In the genomic region with DNA sequence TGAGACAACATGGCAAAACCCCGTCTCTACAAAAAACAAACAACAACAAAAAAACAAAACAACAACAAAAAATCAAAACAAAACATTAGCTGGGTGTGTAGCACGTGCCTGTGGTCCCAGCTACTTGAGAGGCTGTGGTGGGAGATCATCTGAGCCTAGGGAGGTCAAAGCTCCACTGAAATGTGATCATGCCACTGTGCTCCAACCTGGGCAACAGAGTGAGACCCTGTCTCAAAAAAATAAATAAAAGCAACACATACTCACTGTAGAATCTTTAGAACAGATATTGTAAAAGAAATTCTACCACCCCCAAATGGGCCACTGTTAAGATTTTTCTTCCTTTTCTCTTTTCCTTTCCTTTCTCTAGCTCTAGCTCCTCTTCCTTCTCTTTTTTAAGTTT, we compare ENCODE assay signal across 19 cellular contexts. TPM values are rescaled to one million over a fixed set of nuclear protein-coding genes. Genes with fewer than 3 reads are reported as not detected.
A peak's percentile ranks its signal among the peaks of the same experiment; 100 is the strongest.
DNase-seq lines count a peak whose midpoint lies in the region; ATAC-seq and TF ChIP-seq lines count a peak whose summit lies in the region.
"Had no signal": no experiment of that assay in that cellular context is flagged by ENCODE, and none has a peak within 500 bp of the region (broad histone marks: within the 10 kb centered on the region; RNA-seq: fewer than 3 reads in every experiment).

No MANE protein-coding gene starts in this region.

- intact Hi-C loops in CD8-positive, alpha-beta T cell (cut with DNase I, micrococcal nuclease) = loop anchor here in 1 of 2 experiments (5.0 kb wide), 1 partner anchor 35 kb away; no protein-coding TSS in a partner anchor

- peaks cover 18 to 72% of the 10 kb centered on the region in 2 donors for H3K36me3 Mint-ChIP-seq in activated T-cell treated with anti-CD3 and anti-CD28 coated beads, Interleukin-2, amount 50 U/mL, for 72 hours (ENCODE audit: insufficient read depth in 2 of 2)
- peaks cover 67% of the 10 kb centered on the region for H3K36me3 Mint-ChIP-seq in activated T-cell treated with anti-CD3 and anti-CD28 coated beads, Interleukin-2, amount 50 U/mL, for 4 hours (ENCODE audit: insufficient read depth)
- H3K36me3 Mint-ChIP-seq in CD8-positive, alpha-beta T cell = peaks cover 91% of the 10 kb centered on the region
- H3K36me3 Mint-ChIP-seq in activated naive CD8-positive, alpha-beta T cell treated with anti-CD3 and anti-CD28 coated beads for 36 hours = peaks cover 93% of the 10 kb centered on the region
- peaks cover 14% of the 10 kb centered on the region for H3K36me3 Mint-ChIP-seq in nephron progenitor cell (ENCODE audit: low read depth)

- H3K9me3 Mint-ChIP-seq in activated T-cell treated with anti-CD3 and anti-CD28 coated beads, Interleukin-2, amount 50 U/mL, for 72 hours = peaks cover 0 to 2% of the 10 kb centered on the region in 2 donors
- H3K9me3 Mint-ChIP-seq in activated T-cell treated with anti-CD3 and anti-CD28 coated beads, Interleukin-2, amount 50 U/mL, for 4 hours = peaks cover 6% of the 10 kb centered on the region
- peaks cover 9% of the 10 kb centered on the region for H3K9me3 Mint-ChIP-seq in CD8-positive, alpha-beta T cell
- peaks cover 31% of the 10 kb centered on the region for H3K9me3 Mint-ChIP-seq in activated naive CD8-positive, alpha-beta T cell treated with anti-CD3 and anti-CD28 coated beads for 36 hours
- H3K9me3 Mint-ChIP-seq in nephron progenitor cell = peaks cover 52% of the 10 kb centered on the region

- no peak for TF ChIP-seq CTCF in CD8-positive, alpha-beta T cell (IDR thresholded peaks at IDR 0.05)
- no peak for TF ChIP-seq CTCF in nephron progenitor cell (IDR thresholded peaks at IDR 0.05)

- DNase-seq in activated T-cell treated with anti-CD3 and anti-CD28 coated beads, Interleukin-2, amount 50 U/mL, for 72 hours = no peak
- DNase-seq in activated T-cell treated with anti-CD3 and anti-CD28 coated beads, Interleukin-2, amount 50 U/mL, for 4 hours = no peak
- DNase-seq in CD8-positive, alpha-beta T cell = no peak
- no peak for DNase-seq in activated naive CD8-positive, alpha-beta T cell treated with anti-CD3 and anti-CD28 coated beads for 36 hours
- DNase-seq in nephron progenitor cell (no peak), GM03348 (ENCODE audit: low spot score) (no peak), SIG-M5 treated with dmso at 0.1 percent for 504 hours (lab: John Stamatoyannopoulos, UW; ENCODE audit: unreplicated experiment) (no peak), iPS-NIHi7 (ENCODE audit: extremely low spot score) (no peak)
- DNase-seq: DMS 273 treated with DMSO at 0.1 percent for 48 hours, EL, H7, IMR-90, NCI-H1417, NCI-H1930, NCI-H2171, NCI-H510A, Peyer's patch, SHP77 had no signal

- peaks cover 24% of the 10 kb centered on the region for H3K36me3 ChIP-seq in CD8-positive, alpha-beta T cell (ENCODE audit: insufficient read depth, low read length)

- no peak overlapping the region for H3K4me3 Mint-ChIP-seq in activated T-cell treated with anti-CD3 and anti-CD28 coated beads, Interleukin-2, amount 50 U/mL, for 72 hours
- no peak overlapping the region for H3K4me3 Mint-ChIP-seq in activated T-cell treated with anti-CD3 and anti-CD28 coated beads, Interleukin-2, amount 50 U/mL, for 4 hours
- H3K4me3 Mint-ChIP-seq in CD8-positive, alpha-beta T cell = no peak overlapping the region
- no peak overlapping the region for H3K4me3 Mint-ChIP-seq in activated naive CD8-positive, alpha-beta T cell treated with anti-CD3 and anti-CD28 coated beads for 36 hours
- peak overlapping the region; percentile 4 for H3K4me3 Mint-ChIP-seq in nephron progenitor cell

- H3K4me1 ChIP-seq in CD8-positive, alpha-beta T cell (ENCODE audit: insufficient read depth, low read length) = peaks cover 65% of the 10 kb centered on the region
- H3K4me1 ChIP-seq: A549, Peyer's patch had no signal

- H3K9me3 ChIP-seq in CD8-positive, alpha-beta T cell (ENCODE audit: low read length) = no peaks in the 10 kb centered on the region
- H3K9me3 ChIP-seq: Peyer's patch had no signal

- CTCF ChIA-PET in CD8-positive, alpha-beta T cell (lab: Charles Lee) = interaction anchor here (1.2 to 1.4 kb wide), 3 partner anchors 27 to 60 kb away, joined by 3 read pairs; partner anchors contain the start of gene SLC38A1

- H3K27me3 ChIP-seq in CD8-positive, alpha-beta T cell (ENCODE audit: insufficient read depth, low read length) = no peaks in the 10 kb centered on the region
- H3K27me3 ChIP-seq: Peyer's patch had no signal

- no peak for ATAC-seq in activated T-cell treated with anti-CD3 and anti-CD28 coated beads, Interleukin-2, amount 50 U/mL, for 72 hours (replicated peaks in 1 of 2)
- no peak for ATAC-seq in activated T-cell treated with anti-CD3 and anti-CD28 coated beads, Interleukin-2, amount 50 U/mL, for 4 hours
- ATAC-seq in CD8-positive, alpha-beta T cell = no peak
- ATAC-seq: A549 had no signal

- peak overlapping the region; percentile 24 for H3K27ac Mint-ChIP-seq in activated T-cell treated with anti-CD3 and anti-CD28 coated beads, Interleukin-2, amount 50 U/mL, for 72 hours
- H3K27ac Mint-ChIP-seq in CD8-positive, alpha-beta T cell = peak overlapping the region; percentile 32
- H3K27ac Mint-ChIP-seq in activated naive CD8-positive, alpha-beta T cell treated with anti-CD3 and anti-CD28 coated beads for 36 hours = peak overlapping the region; percentile 38
- H3K27ac Mint-ChIP-seq in nephron progenitor cell = no peak overlapping the region

- H3K4me3 ChIP-seq in CD8-positive, alpha-beta T cell (ENCODE audit: low read depth, low read length) = no peak overlapping the region
- H3K4me3 ChIP-seq: A549, Peyer's patch had no signal

- H3K27ac ChIP-seq in CD8-positive, alpha-beta T cell (ENCODE audit: low read depth, low read length) = no peak overlapping the region
- H3K27ac ChIP-seq: A549, Peyer's patch had no signal

- H3K27me3 Mint-ChIP-seq in activated T-cell treated with anti-CD3 and anti-CD28 coated beads, Interleukin-2, amount 50 U/mL, for 72 hours (ENCODE audit: low read depth) = no peaks in the 10 kb centered on the region
- H3K27me3 Mint-ChIP-seq in activated T-cell treated with anti-CD3 and anti-CD28 coated beads, Interleukin-2, amount 50 U/mL, for 4 hours (ENCODE audit: low read depth) = no peaks in the 10 kb centered on the region
- H3K27me3 Mint-ChIP-seq in CD8-positive, alpha-beta T cell (ENCODE audit: low read depth) = no peaks in the 10 kb centered on the region
- no peaks in the 10 kb centered on the region for H3K27me3 Mint-ChIP-seq in activated naive CD8-positive, alpha-beta T cell treated with anti-CD3 and anti-CD28 coated beads for 36 hours
- no peaks in the 10 kb centered on the region for H3K27me3 Mint-ChIP-seq in nephron progenitor cell (ENCODE audit: low read depth, poor library complexity)

- POLR2A ChIA-PET in CD8-positive, alpha-beta T cell (lab: Charles Lee) = interaction anchor here (1.1 to 1.5 kb wide), 3 partner anchors 24 to 128 kb away, joined by 3 to 6 read pairs (median 5); partner anchors contain the start of gene SLC38A1

- peaks cover 83% of the 10 kb centered on the region for H3K4me1 Mint-ChIP-seq in activated T-cell treated with anti-CD3 and anti-CD28 coated beads, Interleukin-2, amount 50 U/mL, for 72 hours (ENCODE audit: low read depth)
- peaks cover 84% of the 10 kb centered on the region for H3K4me1 Mint-ChIP-seq in activated T-cell treated with anti-CD3 and anti-CD28 coated beads, Interleukin-2, amount 50 U/mL, for 4 hours (ENCODE audit: low read depth)
- H3K4me1 Mint-ChIP-seq in CD8-positive, alpha-beta T cell (ENCODE audit: low read depth) = peaks cover 90% of the 10 kb centered on the region
- peaks cover 62% of the 10 kb centered on the region for H3K4me1 Mint-ChIP-seq in activated naive CD8-positive, alpha-beta T cell treated with anti-CD3 and anti-CD28 coated beads for 36 hours
- no peaks in the 10 kb centered on the region for H3K4me1 Mint-ChIP-seq in nephron progenitor cell

RNA-seq across cellular contexts. Expression of gene SLC38A1, which starts 26.3 kb away (rescaled TPM):
- total RNA-seq in activated T-cell treated with anti-CD3 and anti-CD28 coated beads, Interleukin-2, amount 50 U/mL, for 72 hours = 100 to 1,000 TPM; 265 to 277 TPM
- 100 to 1,000 TPM; 251 to 257 (median 254) TPM for total RNA-seq in activated T-cell treated with anti-CD3 and anti-CD28 coated beads, Interleukin-2, amount 50 U/mL, for 4 hours
- 100 to 1,000 TPM; 440 to 464 TPM for total RNA-seq in CD8-positive, alpha-beta T cell
- 100 to 1,000 TPM; 255 to 260 TPM for total RNA-seq in activated naive CD8-positive, alpha-beta T cell treated with anti-CD3 and anti-CD28 coated beads for 36 hours
